In the genomic region with DNA sequence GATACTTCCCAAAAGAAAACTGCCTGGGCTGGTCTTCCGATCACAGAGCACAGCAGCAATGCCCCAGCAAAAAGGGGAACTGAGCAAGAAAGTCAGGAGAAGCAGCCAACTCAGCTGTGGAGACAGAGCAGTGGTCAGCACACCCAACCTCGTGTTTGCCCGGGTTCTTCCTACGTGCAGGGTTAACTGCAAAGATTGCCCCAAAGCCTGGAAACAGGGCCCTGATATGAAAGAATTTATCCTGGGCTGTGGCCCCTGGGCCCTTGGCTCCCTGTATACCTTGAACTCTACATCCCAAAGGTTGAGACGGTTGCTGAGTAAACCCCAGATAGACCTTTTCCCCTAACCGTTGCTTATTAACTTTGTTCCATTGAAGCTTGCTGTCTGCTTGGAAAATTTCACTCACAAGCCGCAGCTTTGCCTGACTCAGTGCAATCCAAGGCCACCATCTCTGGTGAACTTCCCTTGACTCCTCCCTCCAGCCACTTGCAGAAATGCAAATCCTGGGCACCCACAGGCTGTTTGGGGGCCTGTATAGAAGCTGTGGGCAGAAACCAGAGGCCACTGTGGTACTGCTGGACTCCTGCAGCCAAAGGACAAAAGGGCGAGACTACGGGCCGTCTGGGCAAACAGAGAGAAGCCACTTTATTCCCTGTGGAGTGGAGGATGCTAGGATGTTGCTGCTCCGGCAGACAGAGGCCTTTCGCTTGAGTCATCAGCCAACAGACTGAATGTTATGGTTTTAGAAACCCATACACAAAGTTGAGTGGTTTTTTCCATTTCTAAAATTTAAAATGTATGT, we compare ENCODE assay signal across 1 cellular context.
TF ChIP-seq lines count a peak whose summit lies in the region.

No MANE protein-coding gene starts in this region.

TF ChIP-seq in HepG2, 621 proteins besides CTCF, POLR2A, EP300 and RAD21 (continued from another document and continues in another):
- TF ChIP-seq FOXO1 (CRISPR knock-in tag; IDR thresholded peaks at IDR 0.05) (peak; percentile 13; the same call in 1 of the 2 replicates), ZNF709 (CRISPR knock-in tag; IDR thresholded peaks at IDR 0.05) (peak; percentile 18; the same call in 1 of the 2 replicates), SRSF1 (optimal IDR thresholded peaks at IDR 0.05; ENCODE audit: low read depth, low read length) (no peak), ZNF543 (CRISPR knock-in tag; IDR thresholded peaks at IDR 0.05) (0 out of 2 replicates have a peak, but pooled peaks have one; percentile 47), ZKSCAN1 (IDR thresholded peaks at IDR 0.05; ENCODE audit: low read length) (no peak), FOSL2 (CRISPR knock-in tag; IDR thresholded peaks at IDR 0.05) (peak; percentile 82), ZNF761 (CRISPR knock-in tag; conservative IDR thresholded peaks at IDR 0.05) (0 out of 2 replicates have a peak, but pooled peaks have one; percentile 50), ZBTB3 (CRISPR knock-in tag; IDR thresholded peaks at IDR 0.05; ENCODE audit: borderline replicate concordance, low read depth) (no peak), KLF11 (CRISPR knock-in tag; IDR thresholded peaks at IDR 0.05) (no peak), SNRNP70 (IDR thresholded peaks at IDR 0.05; ENCODE audit: low read depth, low read length) (no peak), U2AF2 (IDR thresholded peaks at IDR 0.05; ENCODE audit: low read depth, low read length) (no peak), ZNF615 (CRISPR knock-in tag; IDR thresholded peaks at IDR 0.05; ENCODE audit: borderline replicate concordance) (no peak), POGK (CRISPR knock-in tag; conservative IDR thresholded peaks at IDR 0.05) (no peak), PBX2 (CRISPR knock-in tag; IDR thresholded peaks at IDR 0.05) (0 out of 2 replicates have a peak, but pooled peaks have one; percentile 13), GTF3A (CRISPR knock-in tag; conservative IDR thresholded peaks at IDR 0.05) (no peak), ZNF24 (IDR thresholded peaks at IDR 0.05) (no peak), CERS6 (CRISPR knock-in tag; IDR thresholded peaks at IDR 0.05) (no peak), ZNF816 (CRISPR knock-in tag; IDR thresholded peaks at IDR 0.05; ENCODE audit: borderline replicate concordance) (no peak), ZNF619 (CRISPR knock-in tag; IDR thresholded peaks at IDR 0.05) (peak; percentile 41; the same call in 1 of the 2 replicates), ZNF263 (CRISPR knock-in tag; IDR thresholded peaks at IDR 0.05) (peak; percentile 75), ZEB1 (IDR thresholded peaks at IDR 0.05; ENCODE audit: insufficient replicate concordance, low read depth) (no peak), PHF21A (CRISPR knock-in tag; IDR thresholded peaks at IDR 0.05) (peak; percentile 82), KDM3A (CRISPR knock-in tag; IDR thresholded peaks at IDR 0.05; ENCODE audit: low read depth) (peak; percentile 28; the same call in 1 of the 2 replicates), SP2 (CRISPR knock-in tag; IDR thresholded peaks at IDR 0.05) (no peak), ZNF616 (CRISPR knock-in tag; IDR thresholded peaks at IDR 0.05; ENCODE audit: low read depth) (0 out of 2 replicates have a peak, but pooled peaks have one; percentile 32), ZNF569 (CRISPR knock-in tag; IDR thresholded peaks at IDR 0.05; ENCODE audit: borderline replicate concordance) (no peak), NPAS2 (CRISPR knock-in tag; IDR thresholded peaks at IDR 0.05; ENCODE audit: borderline replicate concordance) (no peak), KDM5B (CRISPR knock-in tag; IDR thresholded peaks at IDR 0.05; ENCODE audit: borderline replicate concordance) (peak; percentile 55; the same call in 1 of the 2 replicates), ZNF687 (CRISPR knock-in tag; IDR thresholded peaks at IDR 0.05) (peak; percentile 56), ZNF737 (CRISPR knock-in tag; IDR thresholded peaks at IDR 0.05; ENCODE audit: borderline replicate concordance) (no peak)
- TF ChIP-seq, protein P1, sequence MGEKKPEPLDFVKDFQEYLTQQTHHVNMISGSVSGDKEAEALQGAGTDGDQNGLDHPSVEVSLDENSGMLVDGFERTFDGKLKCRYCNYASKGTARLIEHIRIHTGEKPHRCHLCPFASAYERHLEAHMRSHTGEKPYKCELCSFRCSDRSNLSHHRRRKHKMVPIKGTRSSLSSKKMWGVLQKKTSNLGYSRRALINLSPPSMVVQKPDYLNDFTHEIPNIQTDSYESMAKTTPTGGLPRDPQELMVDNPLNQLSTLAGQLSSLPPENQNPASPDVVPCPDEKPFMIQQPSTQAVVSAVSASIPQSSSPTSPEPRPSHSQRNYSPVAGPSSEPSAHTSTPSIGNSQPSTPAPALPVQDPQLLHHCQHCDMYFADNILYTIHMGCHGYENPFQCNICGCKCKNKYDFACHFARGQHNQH (CRISPR knock-in tag; IDR thresholded peaks at IDR 0.05): peak; percentile 66; the same call in 1 of the 2 replicates
- TF ChIP-seq, protein P2, sequence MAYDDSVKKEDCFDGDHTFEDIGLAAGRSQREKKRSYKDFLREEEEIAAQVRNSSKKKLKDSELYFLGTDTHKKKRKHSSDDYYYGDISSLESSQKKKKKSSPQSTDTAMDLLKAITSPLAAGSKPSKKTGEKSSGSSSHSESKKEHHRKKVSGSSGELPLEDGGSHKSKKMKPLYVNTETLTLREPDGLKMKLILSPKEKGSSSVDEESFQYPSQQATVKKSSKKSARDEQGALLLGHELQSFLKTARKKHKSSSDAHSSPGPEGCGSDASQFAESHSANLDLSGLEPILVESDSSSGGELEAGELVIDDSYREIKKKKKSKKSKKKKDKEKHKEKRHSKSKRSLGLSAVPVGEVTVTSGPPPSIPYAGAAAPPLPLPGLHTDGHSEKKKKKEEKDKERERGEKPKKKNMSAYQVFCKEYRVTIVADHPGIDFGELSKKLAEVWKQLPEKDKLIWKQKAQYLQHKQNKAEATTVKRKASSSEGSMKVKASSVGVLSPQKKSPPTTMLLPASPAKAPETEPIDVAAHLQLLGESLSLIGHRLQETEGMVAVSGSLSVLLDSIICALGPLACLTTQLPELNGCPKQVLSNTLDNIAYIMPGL (CRISPR knock-in tag; IDR thresholded peaks at IDR 0.05; ENCODE audit: borderline replicate concordance in 1 of 2, low read depth in 1 of 2): peak in 1 of 2 experiments; percentile 33; a peak in 1 of 4 replicates
- TF ChIP-seq, protein P3, sequence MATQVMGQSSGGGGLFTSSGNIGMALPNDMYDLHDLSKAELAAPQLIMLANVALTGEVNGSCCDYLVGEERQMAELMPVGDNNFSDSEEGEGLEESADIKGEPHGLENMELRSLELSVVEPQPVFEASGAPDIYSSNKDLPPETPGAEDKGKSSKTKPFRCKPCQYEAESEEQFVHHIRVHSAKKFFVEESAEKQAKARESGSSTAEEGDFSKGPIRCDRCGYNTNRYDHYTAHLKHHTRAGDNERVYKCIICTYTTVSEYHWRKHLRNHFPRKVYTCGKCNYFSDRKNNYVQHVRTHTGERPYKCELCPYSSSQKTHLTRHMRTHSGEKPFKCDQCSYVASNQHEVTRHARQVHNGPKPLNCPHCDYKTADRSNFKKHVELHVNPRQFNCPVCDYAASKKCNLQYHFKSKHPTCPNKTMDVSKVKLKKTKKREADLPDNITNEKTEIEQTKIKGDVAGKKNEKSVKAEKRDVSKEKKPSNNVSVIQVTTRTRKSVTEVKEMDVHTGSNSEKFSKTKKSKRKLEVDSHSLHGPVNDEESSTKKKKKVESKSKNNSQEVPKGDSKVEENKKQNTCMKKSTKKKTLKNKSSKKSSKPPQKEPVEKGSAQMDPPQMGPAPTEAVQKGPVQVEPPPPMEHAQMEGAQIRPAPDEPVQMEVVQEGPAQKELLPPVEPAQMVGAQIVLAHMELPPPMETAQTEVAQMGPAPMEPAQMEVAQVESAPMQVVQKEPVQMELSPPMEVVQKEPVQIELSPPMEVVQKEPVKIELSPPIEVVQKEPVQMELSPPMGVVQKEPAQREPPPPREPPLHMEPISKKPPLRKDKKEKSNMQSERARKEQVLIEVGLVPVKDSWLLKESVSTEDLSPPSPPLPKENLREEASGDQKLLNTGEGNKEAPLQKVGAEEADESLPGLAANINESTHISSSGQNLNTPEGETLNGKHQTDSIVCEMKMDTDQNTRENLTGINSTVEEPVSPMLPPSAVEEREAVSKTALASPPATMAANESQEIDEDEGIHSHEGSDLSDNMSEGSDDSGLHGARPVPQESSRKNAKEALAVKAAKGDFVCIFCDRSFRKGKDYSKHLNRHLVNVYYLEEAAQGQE (IDR thresholded peaks at IDR 0.05; ENCODE audit: borderline replicate concordance in 1 of 2, low read depth in 1 of 2, low read length in 2 of 2): peak in 1 of 2 experiments; percentile 3; a peak in 1 of 4 replicates
- TF ChIP-seq, protein P4, sequence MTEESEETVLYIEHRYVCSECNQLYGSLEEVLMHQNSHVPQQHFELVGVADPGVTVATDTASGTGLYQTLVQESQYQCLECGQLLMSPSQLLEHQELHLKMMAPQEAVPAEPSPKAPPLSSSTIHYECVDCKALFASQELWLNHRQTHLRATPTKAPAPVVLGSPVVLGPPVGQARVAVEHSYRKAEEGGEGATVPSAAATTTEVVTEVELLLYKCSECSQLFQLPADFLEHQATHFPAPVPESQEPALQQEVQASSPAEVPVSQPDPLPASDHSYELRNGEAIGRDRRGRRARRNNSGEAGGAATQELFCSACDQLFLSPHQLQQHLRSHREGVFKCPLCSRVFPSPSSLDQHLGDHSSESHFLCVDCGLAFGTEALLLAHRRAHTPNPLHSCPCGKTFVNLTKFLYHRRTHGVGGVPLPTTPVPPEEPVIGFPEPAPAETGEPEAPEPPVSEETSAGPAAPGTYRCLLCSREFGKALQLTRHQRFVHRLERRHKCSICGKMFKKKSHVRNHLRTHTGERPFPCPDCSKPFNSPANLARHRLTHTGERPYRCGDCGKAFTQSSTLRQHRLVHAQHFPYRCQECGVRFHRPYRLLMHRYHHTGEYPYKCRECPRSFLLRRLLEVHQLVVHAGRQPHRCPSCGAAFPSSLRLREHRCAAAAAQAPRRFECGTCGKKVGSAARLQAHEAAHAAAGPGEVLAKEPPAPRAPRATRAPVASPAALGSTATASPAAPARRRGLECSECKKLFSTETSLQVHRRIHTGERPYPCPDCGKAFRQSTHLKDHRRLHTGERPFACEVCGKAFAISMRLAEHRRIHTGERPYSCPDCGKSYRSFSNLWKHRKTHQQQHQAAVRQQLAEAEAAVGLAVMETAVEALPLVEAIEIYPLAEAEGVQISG (CRISPR knock-in tag; IDR thresholded peaks at IDR 0.05): peak; percentile 23; the same call in 1 of the 2 replicates
- TF ChIP-seq, protein P5, sequence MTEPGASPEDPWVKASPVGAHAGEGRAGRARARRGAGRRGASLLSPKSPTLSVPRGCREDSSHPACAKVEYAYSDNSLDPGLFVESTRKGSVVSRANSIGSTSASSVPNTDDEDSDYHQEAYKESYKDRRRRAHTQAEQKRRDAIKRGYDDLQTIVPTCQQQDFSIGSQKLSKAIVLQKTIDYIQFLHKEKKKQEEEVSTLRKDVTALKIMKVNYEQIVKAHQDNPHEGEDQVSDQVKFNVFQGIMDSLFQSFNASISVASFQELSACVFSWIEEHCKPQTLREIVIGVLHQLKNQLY (CRISPR knock-in tag; IDR thresholded peaks at IDR 0.05): no peak
- TF ChIP-seq, protein P6, sequence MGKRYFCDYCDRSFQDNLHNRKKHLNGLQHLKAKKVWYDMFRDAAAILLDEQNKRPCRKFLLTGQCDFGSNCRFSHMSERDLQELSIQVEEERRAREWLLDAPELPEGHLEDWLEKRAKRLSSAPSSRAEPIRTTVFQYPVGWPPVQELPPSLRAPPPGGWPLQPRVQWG (CRISPR knock-in tag; IDR thresholded peaks at IDR 0.05; ENCODE audit: borderline replicate concordance, low read depth): no peak
